ENCODE assay signal across 11 cellular contexts in the genomic region with DNA sequence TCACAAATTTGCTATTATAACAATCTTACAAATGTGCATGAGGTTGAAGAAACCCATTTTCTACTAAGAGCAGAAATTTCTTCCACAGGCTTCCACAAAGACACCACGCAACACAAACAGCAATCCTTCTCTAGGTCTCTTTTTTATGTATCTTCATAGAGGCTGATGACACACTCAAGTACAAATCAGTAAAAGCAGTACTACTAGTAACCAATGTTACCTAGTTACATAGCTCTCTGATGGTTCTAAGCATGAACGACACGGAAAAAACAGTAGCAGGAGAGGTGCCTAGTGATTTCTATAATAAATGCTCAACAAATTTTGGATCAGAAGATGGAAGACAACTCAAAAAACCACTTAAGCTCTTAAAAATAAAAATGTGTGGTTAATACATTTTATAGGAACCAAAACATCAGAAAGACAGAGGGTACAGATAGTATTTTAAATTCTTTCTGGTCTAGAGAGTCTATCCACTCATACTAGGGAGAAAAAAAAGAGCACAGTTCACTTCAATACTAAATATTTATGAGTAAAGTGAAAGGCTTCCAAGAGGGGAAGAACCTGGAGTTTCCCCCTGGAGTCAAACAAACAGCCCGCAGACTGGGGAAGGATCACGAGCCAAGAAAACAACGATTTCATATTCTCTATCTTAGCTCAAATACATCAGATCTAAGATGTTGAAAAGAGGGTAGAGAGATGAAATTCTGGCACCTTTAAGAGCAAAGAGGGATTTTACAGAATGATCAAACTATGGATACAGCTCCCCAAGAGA. TPM values are rescaled to one million over a fixed set of nuclear protein-coding genes. Genes with fewer than 3 reads are reported as not detected.
DNase-seq lines count a peak whose midpoint lies in the region; ATAC-seq and TF ChIP-seq lines count a peak whose summit lies in the region.
"Had no signal": no experiment of that assay in that cellular context is flagged by ENCODE, and none has a peak within 500 bp of the region (broad histone marks: within the 10 kb centered on the region; RNA-seq: fewer than 3 reads in every experiment).

No MANE protein-coding gene starts in this region.

- H3K27me3 ChIP-seq in AG04450 (ENCODE audit: control insufficient read depth, insufficient read depth, low read length) = no peaks in the 10 kb centered on the region
- no peaks in the 10 kb centered on the region for H3K27me3 ChIP-seq in duodenal mucosa (ENCODE audit: control insufficient read depth in 1 of 2, insufficient read depth in 2 of 2, low read length in 2 of 2)

- H3K4me1 ChIP-seq in duodenal mucosa (ENCODE audit: control insufficient read depth in 1 of 2, insufficient read depth in 2 of 2, low read length in 2 of 2) = peaks cover 11 to 20% of the 10 kb centered on the region in 2 donors

- POLR2A ChIA-PET in AG04450 (lab: Yijun Ruan, JAX) = interaction anchor here (1.3 kb wide), 1 partner anchor 40 kb away, joined by 6 read pairs; a partner anchor contains a TSS
- POLR2A ChIA-PET in T-cell (lab: Charles Lee) = interaction anchor here (0.5 to 1.0 kb wide), 3 partner anchors 10 to 67 kb away, joined by 3 read pairs; no protein-coding TSS in a partner anchor

- TF ChIP-seq CTCF in AG04450 (IDR thresholded peaks at IDR 0.05; ENCODE audit: low read depth, low read length) (no peak), nephron (IDR thresholded peaks at IDR 0.05; ENCODE audit: unreplicated experiment in 3 of 3) (no peak), GM10266 (IDR thresholded peaks at IDR 0.05; ENCODE audit: control insufficient read depth, insufficient read depth, low read depth, missing control alignments) (no peak)

- CTCF ChIA-PET in AG04450 (lab: Charles Lee) (interaction anchor here (0.7 to 2.9 kb wide), 7 partner anchors 18 to 212 kb away, joined by 3 to 13 read pairs (median 4); no protein-coding TSS in a partner anchor), T-cell (lab: Charles Lee) (interaction anchor here (0.7 to 1.5 kb wide), 3 partner anchors 19 to 20 kb away, joined by 4 to 6 read pairs (median 4); no protein-coding TSS in a partner anchor)

- H3K36me3 ChIP-seq in duodenal mucosa (ENCODE audit: control insufficient read depth in 1 of 2, insufficient read depth in 2 of 2, low read length in 2 of 2) = peaks cover 0 to 7% of the 10 kb centered on the region in 2 donors

- H3K4me1 Mint-ChIP-seq in T-cell = peaks cover 92% of the 10 kb centered on the region in 3 donors
- H3K4me1 Mint-ChIP-seq in nephron = peaks cover 44% of the 10 kb centered on the region

- DNase-seq in AG04450 (ENCODE audit: low read depth, low spot score) (no peak), T-cell (no peak), Ammon's horn (ENCODE audit: low spot score) (no peak), GOT3 (lab: John Stamatoyannopoulos, UW) (no peak), GM10266 (ENCODE audit: extremely low spot score) (no peak)
- DNase-seq: NCI-H1048, NCI-H526 had no signal

- H3K27ac ChIP-seq in AG04450 (ENCODE audit: low read depth, low read length) (peak overlapping the region; percentile 62), duodenal mucosa (ENCODE audit: low read depth, low read length) (peak overlapping the region; percentile 24)

- H3K9ac ChIP-seq in duodenal mucosa (ENCODE audit: low read depth in 1 of 2, low read length in 2 of 2) = no peak overlapping the region

- H3K9me3 ChIP-seq in AG04450 (ENCODE audit: control insufficient read depth, insufficient read depth, low read length) (no peaks in the 10 kb centered on the region), duodenal mucosa (ENCODE audit: control insufficient read depth in 1 of 2, low read length in 2 of 2) (no peaks in the 10 kb centered on the region)

- ATAC-seq in T-cell (replicated peaks in 1 of 4) = peak in 1 of 4 experiments; percentile 19
- ATAC-seq in HG02610 (IDR thresholded peaks at IDR 0.05; ENCODE audit: unreplicated experiment) = no peak

- peak overlapping the region; percentile 95 to 99 for H3K27ac Mint-ChIP-seq in T-cell
- peak overlapping the region; percentile 77 to 86 (median 84) for H3K27ac Mint-ChIP-seq in nephron
- H3K27ac Mint-ChIP-seq: CD14-positive monocyte had no signal

- H3K27me3 Mint-ChIP-seq in T-cell (no peaks in the 10 kb centered on the region), nephron (ENCODE audit: low read depth) (no peaks in the 10 kb centered on the region)

- H3K4me3 Mint-ChIP-seq in T-cell = peak overlapping the region; percentile 61 to 76 (median 67)
- H3K4me3 Mint-ChIP-seq in nephron = peak overlapping the region in 2 of 3 experiments; percentile 50
- H3K4me3 Mint-ChIP-seq: CD14-positive monocyte had no signal

- H3K4me3 ChIP-seq in AG04450 (ENCODE audit: low read depth, low read length) (no peak overlapping the region), duodenal mucosa (ENCODE audit: low read depth in 1 of 2, low read length in 2 of 2) (no peak overlapping the region)

- H3K9me3 Mint-ChIP-seq in T-cell (no peaks in the 10 kb centered on the region), nephron (no peaks in the 10 kb centered on the region)
- H3K9me3 Mint-ChIP-seq: CD14-positive monocyte had no signal

- H3K36me3 Mint-ChIP-seq in T-cell = peaks cover 25% of the 10 kb centered on the region
- peaks cover 41% of the 10 kb centered on the region for H3K36me3 Mint-ChIP-seq in nephron (ENCODE audit: low read depth)

RNA-seq across cellular contexts. Expression of a gene that starts 40.2 kb away (rescaled TPM):
- polyA plus RNA-seq in AG04450 (2011; rRNA removed) = 27.3 and 41.3 TPM in 2 replicates
- 54.7 and 78.0 TPM in 2 replicates for polyA minus RNA-seq in AG04450 (2011; rRNA and poly(A)+ RNA removed)
- 10 to 100 TPM; 42.7 to 55.4 (median 45.9) TPM for total RNA-seq in T-cell

RNA-seq across cellular contexts. Expression of a gene that starts 40.4 kb away (rescaled TPM):
- 22.7 and 27.3 TPM in 2 replicates for polyA plus RNA-seq in AG04450 (2011; rRNA removed)
- 17.2 and 18.5 TPM in 2 replicates for polyA minus RNA-seq in AG04450 (2011; rRNA and poly(A)+ RNA removed)
- total RNA-seq in T-cell = 1 to 10 TPM; 3.5 to 8.8 (median 5.2) TPM
